Comparison of ENCODE assay signal across 8 cellular contexts in the genomic region with DNA sequence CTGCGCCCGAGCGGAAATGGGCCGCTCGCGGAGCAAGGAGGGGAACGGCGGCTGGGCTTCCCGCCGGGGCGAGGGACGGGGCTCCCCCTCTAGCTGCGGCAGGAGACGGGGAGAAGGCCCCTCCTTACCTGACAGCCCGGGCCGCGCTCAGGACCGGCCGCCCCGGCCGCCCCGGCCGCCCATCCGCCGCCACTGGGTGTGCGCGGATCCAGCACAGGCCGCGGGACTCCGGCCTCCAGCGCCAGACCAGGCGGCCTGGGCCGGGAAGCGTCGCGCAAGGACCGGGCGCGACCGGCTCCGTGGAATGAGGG.
DNase-seq lines count a peak whose midpoint lies in the region; ATAC-seq lines count a peak whose summit lies in the region.

No MANE protein-coding gene starts in this region.

- no peaks in the 10 kb centered on the region for H3K9me3 ChIP-seq in iPS-15b (ENCODE audit: control insufficient read depth, insufficient read depth, low read length)

- H3K36me3 ChIP-seq in iPS-15b (ENCODE audit: control insufficient read depth, insufficient read depth, low read length), result peaks cover 4% of the 10 kb centered on the region

- H3K36me3 Mint-ChIP-seq in activated naive CD4-positive, alpha-beta T cell treated with anti-CD3 and anti-CD28 coated beads, Interleukin-2, amount 50 U/mL, for 24 hours, result no peaks in the 10 kb centered on the region

- no peaks in the 10 kb centered on the region for H3K27me3 Mint-ChIP-seq in activated naive CD4-positive, alpha-beta T cell treated with anti-CD3 and anti-CD28 coated beads, Interleukin-2, amount 50 U/mL, for 24 hours

- H3K4me3 Mint-ChIP-seq in activated naive CD4-positive, alpha-beta T cell treated with anti-CD3 and anti-CD28 coated beads, Interleukin-2, amount 50 U/mL, for 24 hours, result peak overlapping the region; percentile 94

- H3K27me3 ChIP-seq in iPS-15b (ENCODE audit: control insufficient read depth, insufficient read depth, low read length), result no peaks in the 10 kb centered on the region

- DNase-seq in EH (ENCODE audit: low read depth) (peak; percentile 49), GDM1 (lab: John Stamatoyannopoulos, UW) (no peak), SW 1271 (lab: John Stamatoyannopoulos, UW) (no peak)
- DNase-seq in stimulated activated CD4-positive, alpha-beta T cell treated with anti-CD3 and anti-CD28 coated beads, Interleukin-15, amount 100 ng/mL, for 24 hours, result peak; percentile 53

- H3K4me1 ChIP-seq in iPS-15b (ENCODE audit: control insufficient read depth, insufficient read depth, low read length), result peaks cover 9% of the 10 kb centered on the region

- no peaks in the 10 kb centered on the region for H3K9me3 Mint-ChIP-seq in activated naive CD4-positive, alpha-beta T cell treated with anti-CD3 and anti-CD28 coated beads, Interleukin-2, amount 50 U/mL, for 24 hours

- H3K9ac ChIP-seq in iPS-15b (ENCODE audit: low read depth, low read length), result peak overlapping the region; percentile 83

- no peak overlapping the region for H3K27ac Mint-ChIP-seq in activated naive CD4-positive, alpha-beta T cell treated with anti-CD3 and anti-CD28 coated beads, Interleukin-2, amount 50 U/mL, for 24 hours

- H3K4me3 ChIP-seq in iPS-15b (ENCODE audit: low read depth, low read length), result peak overlapping the region; percentile 79

- ATAC-seq in GM21367 (IDR thresholded peaks at IDR 0.05; ENCODE audit: unreplicated experiment), result peak; percentile 24
- peak; percentile 19 for ATAC-seq in HG03565 (IDR thresholded peaks at IDR 0.05; ENCODE audit: unreplicated experiment)

- peaks cover 38% of the 10 kb centered on the region for H3K4me1 Mint-ChIP-seq in activated naive CD4-positive, alpha-beta T cell treated with anti-CD3 and anti-CD28 coated beads, Interleukin-2, amount 50 U/mL, for 24 hours

Comparison
In these comparisons a context has a peak if more than half of its experiments do, and no peak if none do; other contexts are left out.
1. DNase-seq: peak in EH (single experiment) and stimulated activated CD4-positive, alpha-beta T cell treated with anti-CD3 and anti-CD28 coated beads, Interleukin-15, amount 100 ng/mL, for 24 hours (single experiment); none in GDM1 (single experiment) and SW 1271 (0 of 2).